Comparison of ENCODE assay signal across 20 cellular contexts in the genomic region with DNA sequence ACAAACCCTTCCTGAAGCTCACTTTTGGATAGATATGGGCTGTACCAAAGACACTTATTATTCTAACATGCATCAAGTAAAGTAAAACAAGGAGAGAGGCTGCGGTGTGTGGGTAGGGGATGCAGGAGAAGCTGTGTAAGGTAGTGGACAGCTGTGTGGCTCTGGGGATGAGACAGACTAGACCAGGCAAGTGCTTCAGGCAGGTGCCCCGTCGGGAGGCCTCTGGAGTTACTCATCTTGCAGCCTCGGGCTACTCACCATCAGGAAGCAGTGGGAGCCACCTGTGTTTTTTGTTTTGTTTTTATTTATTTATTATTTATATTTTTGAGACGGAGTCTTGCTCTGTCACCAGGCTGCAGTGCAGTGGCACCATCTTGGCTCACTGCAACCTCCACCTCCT.
"Had no signal": no experiment of that assay in that cellular context is flagged by ENCODE, and none has a peak within 500 bp of the region (broad histone marks: within the 10 kb centered on the region; RNA-seq: fewer than 3 reads in every experiment).

No MANE protein-coding gene starts in this region.

- H3K27ac ChIP-seq: cardiac muscle cell, neutrophil, ovary, prostate gland, upper lobe of right lung, WERI-Rb-1 had no signal

- H3K36me3 ChIP-seq: ovary, prostate gland, WERI-Rb-1 had no signal

- H3K4me1 ChIP-seq: prostate gland, upper lobe of right lung had no signal

- ATAC-seq: activated CD8-positive, alpha-beta memory T cell treated with anti-CD3 and anti-CD28 coated beads, Interleukin-2, amount 10 ng/mL, durations not matched to agents 7 days and 5 days; activated naive CD4-positive, alpha-beta T cell treated with anti-CD3 and anti-CD28 coated beads, Interleukin-2, amount 50 U/mL, for 72 hours; upper lobe of right lung had no signal

- H3K4me3 ChIP-seq: cardiac muscle cell, ovary, prostate gland, spleen, upper lobe of right lung had no signal

- FAIRE-seq: endometrium, frontal cortex, TTC549 had no signal

- DNase-seq: activated CD4-positive, alpha-beta memory T cell treated with anti-CD3 and anti-CD28 coated beads for 36 hours; activated CD8-positive, alpha-beta memory T cell treated with anti-CD3 and anti-CD28 coated beads, Interleukin-2, amount 10 ng/mL, durations not matched to agents 7 days and 5 days; amygdala; effector CD4-positive, alpha-beta T cell; hypothalamus; mesenchymal stem cell; ovary; spleen; stimulated activated CD4-positive, alpha-beta T cell treated with anti-CD3 and anti-CD28 coated beads, Interleukin-4, amount 100 ng/mL, for 1 hour; stimulated activated naive CD4-positive, alpha-beta T cell treated with Interleukin-2 at 50 U/mL for 16 hours; T-cell; upper lobe of right lung; WERI-Rb-1 had no signal

- H3K9me3 ChIP-seq: neutrophil, ovary, prostate gland, spleen, upper lobe of right lung had no signal

- H3K27me3 ChIP-seq: cardiac muscle cell, neutrophil, ovary, spleen, upper lobe of right lung had no signal
